16 cellular contexts compared by ENCODE assay signal in genomic region chr15:74345051-74345450, GRCh38. TPM values are rescaled to one million over a fixed set of nuclear protein-coding genes. Genes with fewer than 3 reads are reported as not detected.
DNase-seq lines count a peak whose midpoint lies in the region; ATAC-seq and TF ChIP-seq lines count a peak whose summit lies in the region.
"Had no signal": no experiment of that assay in that cellular context is flagged by ENCODE, and none has a peak within 500 bp of the region (broad histone marks: within the 10 kb centered on the region; RNA-seq: fewer than 3 reads in every experiment).

No MANE protein-coding gene starts in this region.

- no peaks in the 10 kb centered on the region for H3K9me3 ChIP-seq in upper lobe of right lung
- no peaks in the 10 kb centered on the region for H3K9me3 ChIP-seq in esophagus muscularis mucosa
- H3K9me3 ChIP-seq: Caco-2, right lobe of liver had no signal

- H3K27me3 ChIP-seq in upper lobe of right lung (no peaks in the 10 kb centered on the region), esophagus muscularis mucosa (peaks cover 0 to 9% (median 0%) of the 10 kb centered on the region in 4 donors)
- H3K27me3 ChIP-seq: right lobe of liver had no signal

- H3K27ac ChIP-seq in upper lobe of right lung (no peak overlapping the region), esophagus muscularis mucosa (replicated peaks in 1 of 4) (no peak overlapping the region)
- H3K27ac ChIP-seq: foreskin keratinocyte, right lobe of liver had no signal

- intact Hi-C loops in upper lobe of right lung (cut with DNase I) (no loop called here), esophagus muscularis mucosa (cut with DNase I) (no loop called here)

- H3K36me3 ChIP-seq in upper lobe of right lung (no peaks in the 10 kb centered on the region), esophagus muscularis mucosa (no peaks in the 10 kb centered on the region)
- H3K36me3 ChIP-seq: right lobe of liver had no signal

- DNase-seq in stimulated activated CD4-positive, alpha-beta T cell treated with anti-CD3 and anti-CD28 coated beads, Interleukin-15, amount 100 ng/mL, for 24 hours = peak; percentile 28
- no peak for DNase-seq in stimulated activated CD4-positive, alpha-beta T cell treated with anti-CD3 and anti-CD28 coated beads, Interleukin-12 subunit alpha, Interleukin-12 subunit beta, amount 100 ng/mL, for 4 hours
- DNase-seq in amniotic epithelial cell (ENCODE audit: low read depth) (peak; percentile 59), left kidney (ENCODE audit: low read depth, low spot score) (peak; percentile 31), upper lobe of right lung (peak; percentile 52), NCI-H1417 treated with DMSO at 0.1 percent for 48 hours (lab: John Stamatoyannopoulos, UW) (no peak), esophagus muscularis mucosa (ENCODE audit: extremely low spot score) (no peak), NCI-H128 (lab: John Stamatoyannopoulos, UW; ENCODE audit: unreplicated experiment) (no peak)
- DNase-seq: Caco-2, foreskin keratinocyte, GDM1, midbrain, NCI-H1092, NCI-H82, nucleus accumbens, right lobe of liver had no signal

- TF ChIP-seq CTCF in upper lobe of right lung (IDR thresholded peaks at IDR 0.05) (no peak), esophagus muscularis mucosa (IDR thresholded peaks at IDR 0.05) (no peak)

- no peak for TF ChIP-seq POLR2A in esophagus muscularis mucosa (IDR thresholded peaks at IDR 0.05; ENCODE audit: low read depth)

- TF ChIP-seq EP300 in esophagus muscularis mucosa (IDR thresholded peaks at IDR 0.05) = no peak

- H3K4me3 ChIP-seq in upper lobe of right lung (no peak overlapping the region), esophagus muscularis mucosa (no peak overlapping the region)
- H3K4me3 ChIP-seq: right lobe of liver had no signal

- 91% methylated on average over 9 of the region's 10 CpGs for WGBS in esophagus muscularis mucosa

- no peaks in the 10 kb centered on the region for H3K4me1 ChIP-seq in upper lobe of right lung
- no peaks in the 10 kb centered on the region for H3K4me1 ChIP-seq in esophagus muscularis mucosa
- H3K4me1 ChIP-seq: foreskin keratinocyte, right lobe of liver had no signal

- no peak for ATAC-seq in upper lobe of right lung
- ATAC-seq: foreskin keratinocyte, right lobe of liver had no signal

RNA-seq across cellular contexts. Expression of gene CYP11A1, which starts 22.4 kb away (rescaled TPM):
- 1.1 TPM for total RNA-seq in upper lobe of right lung
- total RNA-seq in esophagus muscularis mucosa = 1 to 10 TPM; 1.7 to 2.5 (median 1.8) TPM
- total RNA-seq: Caco-2, foreskin keratinocyte had no signal

Comparison
In these comparisons a context has a peak if more than half of its experiments do, and no peak if none do; other contexts are left out.
1. DNase-seq: peak in stimulated activated CD4-positive, alpha-beta T cell treated with anti-CD3 and anti-CD28 coated beads, Interleukin-15, amount 100 ng/mL, for 24 hours (single experiment), amniotic epithelial cell (single experiment), left kidney (single experiment) and upper lobe of right lung (single experiment); none in stimulated activated CD4-positive, alpha-beta T cell treated with anti-CD3 and anti-CD28 coated beads, Interleukin-12 subunit alpha, Interleukin-12 subunit beta, amount 100 ng/mL, for 4 hours (single experiment), NCI-H1417 treated with DMSO at 0.1 percent for 48 hours (single experiment), esophagus muscularis mucosa (single experiment) and NCI-H128 (single experiment).